ENCODE assay signal across 1 cellular context in genomic region chr2:68397704-68398263, GRCh38.
TF ChIP-seq lines count a peak whose summit lies in the region.

No MANE protein-coding gene starts in this region.

TF ChIP-seq in K562, 482 proteins besides CTCF, POLR2A, EP300 and RAD21:
- TF ChIP-seq ZNF146 (CRISPR knock-in tag; IDR thresholded peaks at IDR 0.05; ENCODE audit: unreplicated experiment): peak; percentile 89
